20 cellular contexts compared by ENCODE assay signal in the genomic region with DNA sequence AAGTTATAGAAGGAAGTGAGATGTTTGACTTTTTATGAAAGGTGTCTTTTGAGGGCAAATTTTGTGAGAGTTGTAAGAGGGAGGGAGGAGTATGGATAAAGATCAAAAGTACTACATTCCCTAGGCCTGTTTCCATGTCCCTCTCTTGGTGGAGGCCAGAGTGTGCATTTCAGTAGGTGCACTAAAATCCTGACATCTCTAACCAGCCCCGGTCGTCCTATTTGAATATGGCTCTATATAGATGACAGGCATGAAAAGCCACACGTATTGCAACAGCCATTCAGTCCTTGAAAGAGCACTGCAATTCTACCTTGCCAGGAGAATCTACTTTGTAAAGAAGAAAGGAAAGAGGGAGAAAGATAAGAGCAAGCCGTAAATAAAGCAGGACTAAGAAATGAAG.
"Had no signal": no experiment of that assay in that cellular context is flagged by ENCODE, and none has a peak within 500 bp of the region (broad histone marks: within the 10 kb centered on the region; RNA-seq: fewer than 3 reads in every experiment).

No MANE protein-coding gene starts in this region.

- H3K27me3 ChIP-seq: gastrocnemius medialis, heart right ventricle, ovary, right atrium auricular region, sigmoid colon had no signal

- H3K36me3 ChIP-seq: gastrocnemius medialis, heart right ventricle, ovary, right atrium auricular region, sigmoid colon, thoracic aorta had no signal

- DNase-seq: effector CD4-positive, alpha-beta T cell; heart right ventricle; hypothalamus; islet precursor cell; naive thymus-derived CD8-positive, alpha-beta T cell; nucleus accumbens; ovary; sigmoid colon; stimulated activated CD4-positive, alpha-beta T cell treated with anti-CD3 and anti-CD28 coated beads, Interleukin-2, amount 100 ng/mL, for 24 hours; stimulated activated CD4-positive, alpha-beta T cell treated with anti-CD3 and anti-CD28 coated beads, Interleukin-4, amount 100 ng/mL, for 4 hours; stimulated activated naive B cell treated with anti-CD40 and anti-IgM and Interleukin-4, amounts not matched to agents 10 μg/mL and 1 μg/mL and 100 μg/mL, for 72 hours; stimulated activated naive CD8-positive, alpha-beta T cell treated with anti-CD3 and anti-CD28 coated beads, Interleukin-15, amount 100 ng/mL, for 72 hours; trophoblast cell had no signal

- H3K27ac ChIP-seq: coronary artery, ovary, sigmoid colon, skin epidermis, thoracic aorta had no signal

- H3K9me3 ChIP-seq: gastrocnemius medialis, mucosa of descending colon, ovary, right atrium auricular region, sigmoid colon, thoracic aorta had no signal

- ATAC-seq: esophagus mucosa; gastrocnemius medialis; heart right ventricle; naive thymus-derived CD8-positive, alpha-beta T cell; stimulated activated naive B cell treated with anti-CD40 and anti-IgM and Interleukin-4, amounts not matched to agents 10 μg/mL and 1 μg/mL and 100 μg/mL, for 72 hours; stimulated activated naive CD8-positive, alpha-beta T cell treated with anti-CD3 and anti-CD28 coated beads, Interleukin-15, amount 100 ng/mL, for 72 hours had no signal

- H3K4me3 ChIP-seq: coronary artery, gastrocnemius medialis, heart right ventricle, mucosa of descending colon, ovary, right atrium auricular region, sigmoid colon, skin epidermis, thoracic aorta had no signal
